8 cellular contexts compared by ENCODE assay signal in the genomic region with DNA sequence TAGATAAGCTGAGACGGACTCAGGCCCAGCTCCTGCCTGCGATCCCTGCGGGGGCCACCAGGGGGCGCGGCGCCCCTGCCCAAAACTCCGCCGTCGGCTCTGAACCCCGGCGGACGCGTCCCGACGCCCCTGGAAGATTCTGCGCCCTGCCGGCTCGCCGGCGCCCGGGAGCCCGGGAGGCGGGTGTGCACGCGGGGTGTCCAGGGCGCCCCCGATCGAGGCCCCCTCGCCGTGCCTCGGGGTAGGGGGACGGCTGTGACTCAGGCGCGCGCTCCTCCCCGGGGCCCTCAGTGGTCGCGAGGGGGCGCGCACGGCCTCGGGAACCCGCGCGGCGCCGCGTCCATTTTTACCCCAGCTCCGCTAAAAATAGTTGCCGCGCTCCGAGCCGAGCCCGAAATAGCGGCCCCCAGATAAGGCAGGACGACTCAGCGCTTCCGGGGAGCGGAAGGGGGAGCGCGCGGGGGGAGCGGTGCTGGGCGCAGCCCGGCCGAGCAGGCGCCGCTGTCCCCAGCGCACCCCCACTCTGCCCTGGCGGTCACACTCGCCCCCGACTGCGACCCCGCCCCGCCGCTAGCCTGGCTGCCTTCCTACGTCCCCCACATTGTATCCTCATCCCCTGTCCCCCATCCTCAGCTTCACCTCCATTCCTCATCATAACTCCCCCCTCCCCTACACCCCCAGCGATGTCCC. TPM values are rescaled to one million over a fixed set of nuclear protein-coding genes. Genes with fewer than 3 reads are reported as not detected.
DNase-seq lines count a peak whose midpoint lies in the region; ATAC-seq and TF ChIP-seq lines count a peak whose summit lies in the region.

No MANE protein-coding gene starts in this region.

- intact Hi-C loops in body of pancreas (cut with DNase I) = loop anchor here (5.0 kb wide), 1 partner anchor 43 kb away; no protein-coding TSS in a partner anchor

- H3K9me3 ChIP-seq in body of pancreas (no peaks in the 10 kb centered on the region), iPS-18a (ENCODE audit: control insufficient read depth, low read depth, low read length) (no peaks in the 10 kb centered on the region), skeletal muscle tissue (ENCODE audit: control insufficient read depth in 3 of 3, low read length in 3 of 3) (no peaks in the 10 kb centered on the region)

- DNase-seq in NCI-H1417 (lab: John Stamatoyannopoulos, UW) = peak; percentile 84 to 87 (median 86)
- DNase-seq in NCI-H1417 treated with DMSO at 0.1 percent for 48 hours (lab: John Stamatoyannopoulos, UW) = no peak
- DNase-seq in NCI-H128 (lab: John Stamatoyannopoulos, UW; ENCODE audit: unreplicated experiment) = peak; percentile 73
- DNase-seq in UCSD-AML1 (lab: John Stamatoyannopoulos, UW; ENCODE audit: unreplicated experiment) = peak; percentile 88
- peak; percentile 78 to 85 (median 82) for DNase-seq in body of pancreas

- H3K9ac ChIP-seq in iPS-18a (ENCODE audit: low read length) (peak overlapping the region; percentile 56), skeletal muscle tissue (ENCODE audit: low read depth in 1 of 3, low read length in 3 of 3) (peak overlapping the region; percentile 47 to 84 (median 70))

- ATAC-seq in HG02588 (IDR thresholded peaks at IDR 0.05; ENCODE audit: unreplicated experiment) = peak; percentile 51
- ATAC-seq in body of pancreas = peak; percentile 57

- WGBS in body of pancreas, 2 donors = 1% methylated on average over 20 to 53 of the region's 78 CpGs

- peak in 2 of 3 donors; percentile 5 to 27 for TF ChIP-seq POLR2A in body of pancreas (IDR thresholded peaks at IDR 0.05)

- H3K4me1 ChIP-seq in body of pancreas = peaks cover 23% of the 10 kb centered on the region
- H3K4me1 ChIP-seq in iPS-18a (ENCODE audit: control insufficient read depth, low read depth, low read length) = peaks cover 4% of the 10 kb centered on the region
- H3K4me1 ChIP-seq in skeletal muscle tissue (ENCODE audit: control insufficient read depth in 3 of 3, insufficient read depth in 3 of 3, low read length in 3 of 3) = peaks cover 15 to 31% (median 31%) of the 10 kb centered on the region in 3 donors

- H3K4me3 ChIP-seq in body of pancreas (peak overlapping the region; percentile 30 to 63), iPS-18a (ENCODE audit: low read length) (peak overlapping the region; percentile 58), skeletal muscle tissue (ENCODE audit: low read length in 3 of 3) (peak overlapping the region; percentile 54 to 72 (median 65))

- peak; percentile 96 to 100 (median 98) for TF ChIP-seq CTCF in body of pancreas (IDR thresholded peaks at IDR 0.05)

- H3K27ac ChIP-seq in body of pancreas (peak overlapping the region; percentile 63 to 91 (median 88)), iPS-18a (ENCODE audit: low read length) (no peak overlapping the region), skeletal muscle tissue (ENCODE audit: low read depth, low read length) (peak overlapping the region; percentile 93)

- H3K36me3 ChIP-seq in body of pancreas (replicated peaks in 1 of 2; ENCODE audit: insufficient read depth in 1 of 2, low read depth in 2 of 2) (no peaks in the 10 kb centered on the region), iPS-18a (ENCODE audit: control insufficient read depth, low read depth, low read length) (no peaks in the 10 kb centered on the region), skeletal muscle tissue (ENCODE audit: control insufficient read depth in 3 of 3, insufficient read depth in 3 of 3, low read length in 3 of 3) (no peaks in the 10 kb centered on the region)

- H3K27me3 ChIP-seq in body of pancreas = no peaks in the 10 kb centered on the region
- H3K27me3 ChIP-seq in iPS-18a (ENCODE audit: control insufficient read depth, insufficient read depth, low read length) = peaks cover 2% of the 10 kb centered on the region
- no peaks in the 10 kb centered on the region for H3K27me3 ChIP-seq in skeletal muscle tissue (ENCODE audit: control insufficient read depth in 3 of 3, insufficient read depth in 3 of 3, low read length in 3 of 3)

RNA-seq across cellular contexts. Expression of a gene that starts 16.0 kb away (rescaled TPM):
- total RNA-seq in body of pancreas (10 to 100 TPM; 91.3 to 97.9 TPM), skeletal muscle tissue (56.9 TPM)

RNA-seq across cellular contexts. Expression of a gene that starts 28.1 kb away (rescaled TPM):
- total RNA-seq in body of pancreas (10 to 100 TPM in 1 of 2 donors, 1 to 10 TPM in 1; 4.2 to 84.7 TPM), skeletal muscle tissue (42.8 TPM)

RNA-seq across cellular contexts. Expression of a gene that starts 33.3 kb away (rescaled TPM):
- total RNA-seq in body of pancreas = 1 to 10 TPM; 1.8 to 2.0 TPM
- 7.3 TPM for total RNA-seq in skeletal muscle tissue

RNA-seq across cellular contexts. Expression of a gene that starts 34.8 kb away (rescaled TPM):
- total RNA-seq in body of pancreas = 10 to 100 TPM; 26.4 to 32.9 TPM
- total RNA-seq in skeletal muscle tissue = not detected

RNA-seq across cellular contexts. Expression of a gene that starts 57.1 kb away (rescaled TPM):
- total RNA-seq in body of pancreas (1 to 10 TPM; 2.9 to 5.6 TPM), skeletal muscle tissue (45.4 TPM)
